Comparison of ENCODE assay signal across 12 cellular contexts in the genomic region with DNA sequence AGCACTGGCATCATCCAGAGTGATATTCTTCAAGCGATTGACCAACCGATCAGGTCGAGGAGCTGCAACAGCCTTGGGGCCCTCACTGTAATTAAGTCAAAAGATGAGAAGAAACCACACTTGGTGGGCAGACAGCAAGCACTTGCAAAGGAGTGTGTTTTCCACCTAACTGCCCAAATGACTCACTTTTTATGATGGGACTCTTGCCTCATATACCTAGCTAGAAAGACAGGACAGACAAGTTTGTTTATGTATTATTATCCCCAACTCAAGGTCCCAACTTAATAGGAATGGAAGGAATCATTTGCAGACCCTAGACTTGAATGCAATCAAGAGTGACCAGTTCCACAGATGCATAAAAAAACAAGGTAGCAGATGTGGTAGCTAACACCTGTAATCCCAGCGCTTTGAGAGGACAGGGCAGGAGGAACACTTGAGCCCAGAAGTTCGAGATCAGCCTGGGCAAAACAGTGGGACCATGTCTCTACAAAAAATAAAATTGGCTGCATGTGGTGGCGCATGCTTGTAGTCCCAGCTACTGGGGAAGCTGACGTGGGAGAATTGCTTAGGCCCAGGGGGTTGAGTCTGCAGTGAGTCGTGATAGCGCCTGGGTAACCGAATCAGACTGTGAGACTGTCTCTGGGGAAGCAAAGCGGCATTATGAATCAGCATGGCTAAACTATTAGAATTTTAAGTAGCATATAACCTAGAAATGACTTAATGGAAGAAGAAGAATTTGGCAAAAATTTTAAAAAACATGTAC. TPM values are rescaled to one million over a fixed set of nuclear protein-coding genes. Genes with fewer than 3 reads are reported as not detected.
DNase-seq lines count a peak whose midpoint lies in the region; ATAC-seq, FAIRE-seq and TF ChIP-seq lines count a peak whose summit lies in the region.
"Had no signal": no experiment of that assay in that cellular context is flagged by ENCODE, and none has a peak within 500 bp of the region (broad histone marks: within the 10 kb centered on the region; RNA-seq: fewer than 3 reads in every experiment).

No MANE protein-coding gene starts in this region.

- H3K4me3 ChIP-seq in H1 (ENCODE audit: extremely low read depth in 1 of 4, insufficient read depth in 2 of 4, low read depth in 3 of 4, low read length in 4 of 4) = no peak overlapping the region
- no peak overlapping the region for H3K4me3 ChIP-seq in gastrocnemius medialis
- H3K4me3 ChIP-seq: K562 had no signal

- H2BK12ac ChIP-seq in H1 (ENCODE audit: low read depth, low read length) = no peak overlapping the region

- no peak for TF ChIP-seq EP300 in H1 (IDR thresholded peaks at IDR 0.05; ENCODE audit: borderline replicate concordance in 1 of 2, low read depth in 2 of 2, low read length in 2 of 2)

- H3K27ac ChIP-seq in H1 (ENCODE audit: low read depth, low read length) (no peak overlapping the region; the same call in 1 of the 2 replicates), gastrocnemius medialis (peak overlapping the region; percentile 31 to 88 (median 72))

- intact Hi-C loops in gastrocnemius medialis (cut with DNase I; ENCODE audit: low total_unique reads) = no loop called here

- CTCF ChIA-PET in H1 (lab: Charles Lee; ENCODE audit: partially characterized antibody) = interaction anchor here (0.7 kb wide), 1 partner anchor 716 kb away, joined by 3 read pairs; no protein-coding TSS in a partner anchor

- H3K23me2 ChIP-seq in H1 (ENCODE audit: low read depth, low read length) = no peaks in the 10 kb centered on the region

- no peak overlapping the region for H3K23ac ChIP-seq in H1 (ENCODE audit: insufficient read length)

- peaks cover 27 to 74% (median 51%) of the 10 kb centered on the region in 4 experiments for H3K36me3 ChIP-seq in H1 (ENCODE audit: control insufficient read depth in 2 of 4, insufficient read depth in 4 of 4, low read length in 3 of 4)
- peaks cover 0 to 75% of the 10 kb centered on the region in 2 donors for H3K36me3 ChIP-seq in gastrocnemius medialis

- DNase-seq in ELR (ENCODE audit: low read depth) (peak; percentile 79), RCC 7860 (ENCODE audit: low spot score) (peak; percentile 64), H1 (ENCODE audit: low read depth in 1 of 2, low spot score in 2 of 2) (no peak), gastrocnemius medialis (no peak), HT-29 (ENCODE audit: low spot score) (no peak), NCI-H1694 (lab: John Stamatoyannopoulos, UW) (no peak), medulla oblongata (ENCODE audit: extremely low spot score) (no peak)
- DNase-seq: activated effector memory CD4-positive, alpha-beta T cell treated with Interleukin-2 at 50 U/mL for 16 hours; small intestine; T-cell had no signal

- no peak for TF ChIP-seq CTCF in H1 (IDR thresholded peaks at IDR 0.05; ENCODE audit: control extremely low read depth in 1 of 3, insufficient read depth in 1 of 3, low read depth in 1 of 3, low read length in 3 of 3)
- no peak for TF ChIP-seq CTCF in gastrocnemius medialis (IDR thresholded peaks at IDR 0.05 in 4 of 5, conservative IDR thresholded peaks at IDR 0.05 in 1 of 5)

- H3K9me3 ChIP-seq in H1 (ENCODE audit: insufficient read depth in 2 of 2, low read depth in 1 of 2, low read length in 1 of 2) (no peaks in the 10 kb centered on the region), gastrocnemius medialis (no peaks in the 10 kb centered on the region)

- H3K27me3 ChIP-seq in H1 (replicated peaks in 1 of 4; ENCODE audit: control insufficient read depth in 3 of 4, extremely low read depth in 1 of 4, insufficient read depth in 3 of 4, low read length in 3 of 4) (no peaks in the 10 kb centered on the region), gastrocnemius medialis (no peaks in the 10 kb centered on the region)

- no peaks in the 10 kb centered on the region for H4K20me1 ChIP-seq in H1 (replicated peaks in 1 of 2; ENCODE audit: control insufficient read depth in 1 of 2, insufficient read depth in 2 of 2, low read length in 2 of 2)

- no peak overlapping the region for H2AFZ ChIP-seq in H1 (ENCODE audit: low read length)

- ATAC-seq in gastrocnemius medialis = no peak
- ATAC-seq: K562, T-cell had no signal

- no peak overlapping the region for H4K5ac ChIP-seq in H1 (ENCODE audit: insufficient read length, low read depth, low read length)

- no peak for TF ChIP-seq RAD21 in H1 (IDR thresholded peaks at IDR 0.05 in 1 of 2, conservative IDR thresholded peaks at IDR 0.05 in 1 of 2; ENCODE audit: low read depth in 2 of 2, low read length in 2 of 2)

- no peak overlapping the region for H4K8ac ChIP-seq in H1 (ENCODE audit: extremely low read depth, insufficient read depth, low read length)

- POLR2A ChIA-PET in H1 (lab: Charles Lee; ENCODE audit: partially characterized antibody) = interaction anchor here (1.0 to 4.9 kb wide), 5 partner anchors 9 to 158 kb away, joined by 3 to 54 read pairs (median 5); no protein-coding TSS in a partner anchor

- H2AK5ac ChIP-seq in H1 (ENCODE audit: low read depth, low read length) = no peak overlapping the region

- no peak overlapping the region for H3K4me2 ChIP-seq in H1 (ENCODE audit: insufficient read depth in 1 of 2, low read depth in 2 of 2, low read length in 2 of 2)

- no peak overlapping the region for H4K91ac ChIP-seq in H1 (replicated peaks; ENCODE audit: insufficient read length, low read length)

- H3K4ac ChIP-seq in H1 (replicated peaks; ENCODE audit: insufficient read length, low read depth, low read length) = no peak overlapping the region

- FAIRE-seq in RCC 7860 (lab: Jason Lieb, UNC) (no peak), H1 (lab: Jason Lieb, UNC) (no peak)
- FAIRE-seq: K562, small intestine had no signal

- no peak overlapping the region for H2BK20ac ChIP-seq in H1 (ENCODE audit: low read length)

- no peak overlapping the region for H3K18ac ChIP-seq in H1 (ENCODE audit: extremely low read depth, low read length)

- WGBS in H1 (ENCODE audit: extremely low coverage in 1 of 2, insufficient coverage in 1 of 2, insufficient read length in 1 of 2, insufficient replicate concordance in 2 of 2, low coverage in 1 of 2, low lambda C conversion rate in 2 of 2, missing lambda C conversion rate in 1 of 2), 2 experiments = 92% methylated on average over 11 of the region's 11 CpGs; no CpG with 5 or more reads in 1 of the 2 experiments

- H3K14ac ChIP-seq in H1 (ENCODE audit: insufficient read length) = no peak overlapping the region

- H2BK120ac ChIP-seq in H1 (replicated peaks; ENCODE audit: low read depth, low read length) = no peak overlapping the region

- H3K79me1 ChIP-seq in H1 (ENCODE audit: low read depth, low read length) = no peaks in the 10 kb centered on the region

- no peak overlapping the region for H3K9ac ChIP-seq in H1 (replicated peaks in 1 of 4; ENCODE audit: extremely low read depth in 1 of 4, low read depth in 3 of 4, low read length in 3 of 4)

- no peak overlapping the region for H2BK15ac ChIP-seq in H1 (ENCODE audit: low read length)

- in situ Hi-C loops in gastrocnemius medialis (cut with MboI; ENCODE audit: low sequenced_read_pairs in 4 of 4) = no loop called here

- H3K4me1 ChIP-seq in H1 (replicated peaks in 1 of 4; ENCODE audit: control insufficient read depth in 3 of 4, insufficient read depth in 4 of 4, low read length in 3 of 4) (no peaks in the 10 kb centered on the region; a peak in 1 of 7 replicates), gastrocnemius medialis (peaks cover 45 to 59% of the 10 kb centered on the region in 2 donors)

- no peak overlapping the region for H3K56ac ChIP-seq in H1 (replicated peaks; ENCODE audit: insufficient read length, low read depth, low read length)

- no peak overlapping the region for H2BK5ac ChIP-seq in H1 (ENCODE audit: low read depth, low read length)

- H3K79me2 ChIP-seq in H1 (ENCODE audit: control insufficient read depth in 1 of 2, insufficient read depth in 2 of 2, low read length in 2 of 2) = peaks cover 0 to 25% of the 10 kb centered on the region in 2 experiments; a peak in 3 of 4 replicates

- no peak for TF ChIP-seq POLR2A in H1 (IDR thresholded peaks at IDR 0.05; ENCODE audit: control extremely low read depth in 1 of 2, low read depth in 2 of 2, low read length in 2 of 2)
- TF ChIP-seq POLR2A in gastrocnemius medialis (IDR thresholded peaks at IDR 0.05) = no peak

RNA-seq across cellular contexts. Expression of gene NRAS, which starts 2.3 kb away (rescaled TPM):
- 63.2 and 65.1 TPM in 2 replicates for total RNA-seq in H1 (2021; fragmentation: NEBNext Ultra II Directional; extraction: Animal tissue kit (Norgen Biotek cat#: 25700))
- 13.8 and 24.5 TPM in 2 replicates for polyA plus RNA-seq in H1 (2011; rRNA removed)
- 27.9 TPM for polyA plus RNA-seq in H1 (2011; cell fraction: cytosol; rRNA removed)
- 10.1 TPM for polyA plus RNA-seq in H1 (2011; cell fraction: nucleus; rRNA removed)
- polyA plus RNA-seq in H1 (2012, experiment 1 of 2) = 22.0 to 38.8 TPM (median 26.4 TPM) in 4 replicates
- polyA plus RNA-seq in H1 (2012, experiment 2 of 2) = 4.6 TPM
- 49.8 TPM for polyA plus RNA-seq in H1 (2013, experiment 1 of 2)
- 49.3 TPM for polyA plus RNA-seq in H1 (2013, experiment 2 of 2)
- 56.0 and 80.7 TPM in 2 replicates for polyA minus RNA-seq in H1 (2011; rRNA and poly(A)+ RNA removed)
- 28.6 TPM for polyA minus RNA-seq in H1 (2011; cell fraction: cytosol; rRNA and poly(A)+ RNA removed)
- polyA minus RNA-seq in H1 (2011; cell fraction: nucleus; rRNA and poly(A)+ RNA removed) = 40.2 TPM
- 10 to 100 TPM in 1 of 4 donors, 1 to 10 TPM in 3; 3.9 to 10.8 (median 6.6) TPM for total RNA-seq in gastrocnemius medialis
- total RNA-seq in HT-29 (2014; rRNA removed; shearing (Covaris generic)) = 20.9 and 22.6 TPM in 2 replicates

RNA-seq across cellular contexts. Expression of gene AMPD1, which starts 23.5 kb away (rescaled TPM):
- not detected in 2 replicates for total RNA-seq in H1 (2021; fragmentation: NEBNext Ultra II Directional; extraction: Animal tissue kit (Norgen Biotek cat#: 25700))
- not detected in 2 replicates for polyA plus RNA-seq in H1 (2011; rRNA removed)
- polyA plus RNA-seq in H1 (2011; cell fraction: cytosol; rRNA removed) = not detected
- polyA plus RNA-seq in H1 (2011; cell fraction: nucleus; rRNA removed) = not detected
- polyA plus RNA-seq in H1 (2012, experiment 1 of 2) = not detected in 4 replicates
- not detected for polyA plus RNA-seq in H1 (2012, experiment 2 of 2)
- polyA plus RNA-seq in H1 (2013, experiment 1 of 2) = not detected
- polyA plus RNA-seq in H1 (2013, experiment 2 of 2) = not detected
- polyA minus RNA-seq in H1 (2011; rRNA and poly(A)+ RNA removed) = not detected in 2 replicates
- not detected for polyA minus RNA-seq in H1 (2011; cell fraction: cytosol; rRNA and poly(A)+ RNA removed)
- not detected for polyA minus RNA-seq in H1 (2011; cell fraction: nucleus; rRNA and poly(A)+ RNA removed)
- total RNA-seq in gastrocnemius medialis = 10 to 100 TPM; 43.5 to 93.4 (median 68.1) TPM
- not detected in 2 replicates for total RNA-seq in HT-29 (2014; rRNA removed; shearing (Covaris generic))
- total RNA-seq: K562, lung microvascular endothelial cell had no signal

RNA-seq across cellular contexts. Expression of gene CSDE1, which starts 38.9 kb away (rescaled TPM):
- total RNA-seq in H1 (2021; fragmentation: NEBNext Ultra II Directional; extraction: Animal tissue kit (Norgen Biotek cat#: 25700)) = 635 and 641 TPM in 2 replicates
- polyA plus RNA-seq in H1 (2011; rRNA removed) = 96.7 and 149 TPM in 2 replicates
- polyA plus RNA-seq in H1 (2011; cell fraction: cytosol; rRNA removed) = 223 TPM
- 190 TPM for polyA plus RNA-seq in H1 (2011; cell fraction: nucleus; rRNA removed)
- polyA plus RNA-seq in H1 (2012, experiment 1 of 2) = 373 to 760 TPM (median 391 TPM) in 4 replicates
- 23.0 TPM for polyA plus RNA-seq in H1 (2012, experiment 2 of 2)
- polyA plus RNA-seq in H1 (2013, experiment 1 of 2) = 432 TPM
- 434 TPM for polyA plus RNA-seq in H1 (2013, experiment 2 of 2)
- 508 and 810 TPM in 2 replicates for polyA minus RNA-seq in H1 (2011; rRNA and poly(A)+ RNA removed)
- 205 TPM for polyA minus RNA-seq in H1 (2011; cell fraction: cytosol; rRNA and poly(A)+ RNA removed)
- 407 TPM for polyA minus RNA-seq in H1 (2011; cell fraction: nucleus; rRNA and poly(A)+ RNA removed)
- 1,000 to 10,000 TPM; 2,331 to 4,024 (median 3,697) TPM for total RNA-seq in gastrocnemius medialis
- total RNA-seq in HT-29 (2014; rRNA removed; shearing (Covaris generic)) = 196 and 200 TPM in 2 replicates

RNA-seq across cellular contexts. Expression of gene DENND2C, which starts 49.0 kb away (rescaled TPM):
- total RNA-seq in H1 (2021; fragmentation: NEBNext Ultra II Directional; extraction: Animal tissue kit (Norgen Biotek cat#: 25700)) = 4.1 and 5.5 TPM in 2 replicates
- polyA plus RNA-seq in H1 (2011; rRNA removed) = 0.96 and 1.8 TPM in 2 replicates
- polyA plus RNA-seq in H1 (2011; cell fraction: cytosol; rRNA removed) = 1.2 TPM
- 1.2 TPM for polyA plus RNA-seq in H1 (2011; cell fraction: nucleus; rRNA removed)
- 1.9 to 2.6 TPM (median 2.1 TPM) in 4 replicates for polyA plus RNA-seq in H1 (2012, experiment 1 of 2)
- 0.29 TPM for polyA plus RNA-seq in H1 (2012, experiment 2 of 2)
- 2.7 TPM for polyA plus RNA-seq in H1 (2013, experiment 1 of 2)
- polyA plus RNA-seq in H1 (2013, experiment 2 of 2) = 2.6 TPM
- polyA minus RNA-seq in H1 (2011; rRNA and poly(A)+ RNA removed) = 4.9 TPM in 2 replicates
- polyA minus RNA-seq in H1 (2011; cell fraction: cytosol; rRNA and poly(A)+ RNA removed) = 1.7 TPM
- 3.7 TPM for polyA minus RNA-seq in H1 (2011; cell fraction: nucleus; rRNA and poly(A)+ RNA removed)
- total RNA-seq in gastrocnemius medialis = 10 to 100 TPM in 3 of 4 donors, 1 to 10 TPM in 1; 4.7 to 20.7 (median 17.4) TPM
- total RNA-seq in HT-29 (2014; rRNA removed; shearing (Covaris generic)) = not detected in 2 replicates

Comparison
In these comparisons a context has a peak if more than half of its experiments do, and no peak if none do; other contexts are left out.
1. DNase-seq: peak in ELR (single experiment) and RCC 7860 (single experiment); none in H1 (0 of 2), gastrocnemius medialis (0 of 2), HT-29 (single experiment), NCI-H1694 (single experiment) and medulla oblongata (single experiment).
2. RNA of gene AMPD1, which starts 23.5 kb away (total RNA-seq): 43.5 to 93.4 TPM in gastrocnemius medialis; not detected in H1 and not detected in HT-29; every median in the first group is over 10 times any median in the second.